In genomic region chr17:13025687-13026086, GRCh38 we compare ENCODE assay signal across 18 cellular contexts. TPM values are rescaled to one million over a fixed set of nuclear protein-coding genes. Genes with fewer than 3 reads are reported as not detected.
DNase-seq lines count a peak whose midpoint lies in the region; ATAC-seq, FAIRE-seq and TF ChIP-seq lines count a peak whose summit lies in the region.
"Had no signal": no experiment of that assay in that cellular context is flagged by ENCODE, and none has a peak within 500 bp of the region (broad histone marks: within the 10 kb centered on the region; RNA-seq: fewer than 3 reads in every experiment).

No MANE protein-coding gene starts in this region.

- intact Hi-C loops in K562 (cut with micrococcal nuclease) = no loop called here
- intact Hi-C loops in left colon (cut with DNase I, micrococcal nuclease) = no loop called here

- H3K4me1 ChIP-seq in DND-41 (ENCODE audit: insufficient read depth, low read length) = peaks cover 9% of the 10 kb centered on the region
- no peaks in the 10 kb centered on the region for H3K4me1 ChIP-seq in HEK293 (ENCODE audit: control insufficient read depth, insufficient read depth, low read length)
- H3K4me1 ChIP-seq in K562 (replicated peaks in 1 of 2; ENCODE audit: control insufficient read depth in 2 of 2, insufficient read depth in 2 of 2, low read length in 2 of 2) = 0 out of 5 replicates have a peak, but pooled peaks cover 0 to 2% of the 10 kb centered on the region in 2 experiments

- H3K4me3 ChIP-seq in DND-41 (ENCODE audit: low read depth in 1 of 2, low read length in 2 of 2) (no peak overlapping the region), HEK293 (ENCODE audit: low read depth, low read length) (no peak overlapping the region), K562 (no peak overlapping the region)
- H3K4me3 ChIP-seq: HAP-1 had no signal

- H3K9ac ChIP-seq in DND-41 (ENCODE audit: low read depth, low read length) = no peak overlapping the region
- no peak overlapping the region for H3K9ac ChIP-seq in K562 (ENCODE audit: insufficient read depth in 1 of 2, low read depth in 2 of 2, low read length in 2 of 2)

- no peak overlapping the region for H3K4me3 Mint-ChIP-seq in stimulated activated effector memory CD8-positive, alpha-beta T cell treated with anti-CD3 and anti-CD28 coated beads, Interleukin-12 subunit alpha, Interleukin-12 subunit beta, amount 100 ng/mL, for 72 hours
- H3K4me3 Mint-ChIP-seq: CD4-positive, alpha-beta T cell had no signal

- H3K27me3 ChIP-seq in DND-41 (ENCODE audit: insufficient read depth, low read length, poor library complexity) (no peaks in the 10 kb centered on the region), K562 (ENCODE audit: control insufficient read depth in 2 of 2, insufficient read depth in 2 of 2, low read length in 2 of 2) (peaks cover 0 to 6% of the 10 kb centered on the region in 2 experiments; a peak in 1 of 5 replicates)

- ATAC-seq in DND-41 (ENCODE audit: insufficient read depth, low read depth) (no peak), K562 (no peak), left colon (no peak)
- no peak for ATAC-seq in stimulated activated effector memory CD8-positive, alpha-beta T cell treated with anti-CD3 and anti-CD28 coated beads, Interleukin-12 subunit alpha, Interleukin-12 subunit beta, amount 100 ng/mL, for 72 hours

- DNase-seq in DND-41 (no peak), K562 (ENCODE audit: extremely low read depth in 1 of 4, low spot score in 3 of 4) (no peak), left colon (no peak), COLO829 (ENCODE audit: low spot score) (no peak), NCI-H1694 (lab: John Stamatoyannopoulos, UW) (no peak)
- DNase-seq in stimulated activated effector memory CD8-positive, alpha-beta T cell treated with anti-CD3 and anti-CD28 coated beads, Interleukin-12 subunit alpha, Interleukin-12 subunit beta, amount 100 ng/mL, for 72 hours (ENCODE audit: low spot score in 2 of 2) = no peak
- DNase-seq: ACHN; CD4-positive, alpha-beta T cell; DMS153; DMS79; GF-D8; IMR-90; KBM-7 had no signal

- H3K9me1 ChIP-seq in K562 (ENCODE audit: control insufficient read depth, insufficient read depth, low read length) = no peaks in the 10 kb centered on the region

- in situ Hi-C loops in K562 (cut with MboI) = no loop called here

- H4K20me1 ChIP-seq in DND-41 (ENCODE audit: insufficient read depth, low read length) (no peaks in the 10 kb centered on the region), K562 (replicated peaks; ENCODE audit: control insufficient read depth, insufficient read depth, low read length) (no peaks in the 10 kb centered on the region)

- no peak for TF ChIP-seq EP300 in K562 (IDR thresholded peaks at IDR 0.05; ENCODE audit: low read length)

- POLR2A ChIA-PET in HEK293 (lab: Yijun Ruan, JAX) (no interaction called here), K562 (lab: Yijun Ruan, JAX) (no interaction called here)

- no peak overlapping the region for H3K4me2 ChIP-seq in DND-41 (ENCODE audit: insufficient read depth, low read length)
- H3K4me2 ChIP-seq in K562 (ENCODE audit: insufficient read depth, low read length) = no peak overlapping the region

- no peak for TF ChIP-seq RAD21 in K562 (CRISPR knock-in tag; conservative IDR thresholded peaks at IDR 0.05 in 1 of 2, IDR thresholded peaks at IDR 0.05 in 1 of 2)

- H3K4me1 Mint-ChIP-seq in stimulated activated effector memory CD8-positive, alpha-beta T cell treated with anti-CD3 and anti-CD28 coated beads, Interleukin-12 subunit alpha, Interleukin-12 subunit beta, amount 100 ng/mL, for 72 hours = peaks cover 11% of the 10 kb centered on the region

- FAIRE-seq in K562 (lab: Jason Lieb, UNC) = no peak
- FAIRE-seq: A204.1 had no signal

- no peaks in the 10 kb centered on the region for H3K9me3 ChIP-seq in DND-41 (ENCODE audit: insufficient read depth, low read length, severe bottlenecking)
- no peaks in the 10 kb centered on the region for H3K9me3 ChIP-seq in HEK293 (ENCODE audit: control insufficient read depth, insufficient read depth, low read depth, low read length)
- no peaks in the 10 kb centered on the region for H3K9me3 ChIP-seq in K562 (replicated peaks; ENCODE audit: control insufficient read depth, insufficient read depth, low read depth, low read length)
- H3K9me3 ChIP-seq: HAP-1 had no signal

- no peak overlapping the region for H3K27ac ChIP-seq in DND-41 (ENCODE audit: low read length)
- H3K27ac ChIP-seq in HEK293 (ENCODE audit: extremely low read depth, low read depth, low read length) = no peak overlapping the region
- H3K27ac ChIP-seq in K562 (ENCODE audit: extremely low read depth, low read depth, low read length) = no peak overlapping the region
- H3K27ac ChIP-seq: C4-2B, HL-60 had no signal

- no peak for TF ChIP-seq CTCF in DND-41 (IDR thresholded peaks at IDR 0.05; ENCODE audit: borderline replicate concordance, extremely low read depth, low read length, poor library complexity, severe bottlenecking)
- no peak for TF ChIP-seq CTCF in HEK293 (tag by site-specific recombination; IDR thresholded peaks at IDR 0.05)
- no peak for TF ChIP-seq CTCF in K562 (IDR thresholded peaks at IDR 0.05 in 2 of 3, conservative IDR thresholded peaks at IDR 0.05 in 1 of 3; ENCODE audit: insufficient read depth in 2 of 3, low read depth in 1 of 3, low read length in 3 of 3)

- no peak for TF ChIP-seq POLR2A in K562 (conservative IDR thresholded peaks at IDR 0.05)

- H3K36me3 Mint-ChIP-seq in stimulated activated effector memory CD8-positive, alpha-beta T cell treated with anti-CD3 and anti-CD28 coated beads, Interleukin-12 subunit alpha, Interleukin-12 subunit beta, amount 100 ng/mL, for 72 hours = no peaks in the 10 kb centered on the region

- BruUV-seq in K562 (replicated peaks; lab: Mats Ljungman, UMichigan) = no TSS peak

- no peaks in the 10 kb centered on the region for H3K9me3 Mint-ChIP-seq in stimulated activated effector memory CD8-positive, alpha-beta T cell treated with anti-CD3 and anti-CD28 coated beads, Interleukin-12 subunit alpha, Interleukin-12 subunit beta, amount 100 ng/mL, for 72 hours
- H3K9me3 Mint-ChIP-seq: CD4-positive, alpha-beta T cell had no signal

- CTCF ChIA-PET in HEK293 (lab: Yijun Ruan, JAX) = no interaction called here
- CTCF ChIA-PET in K562 (lab: Yijun Ruan, JAX; ENCODE audit: low intra/inter-chr PET ratio) = interaction anchor here (0.7 kb wide), 1 partner anchor 107 kb away, joined by 3 read pairs; no protein-coding TSS in a partner anchor

- no peaks in the 10 kb centered on the region for H3K79me2 ChIP-seq in DND-41 (ENCODE audit: insufficient read depth, low read length)
- no peaks in the 10 kb centered on the region for H3K79me2 ChIP-seq in K562 (ENCODE audit: control insufficient read depth, insufficient read depth, low read length)

- H3K27ac Mint-ChIP-seq in stimulated activated effector memory CD8-positive, alpha-beta T cell treated with anti-CD3 and anti-CD28 coated beads, Interleukin-12 subunit alpha, Interleukin-12 subunit beta, amount 100 ng/mL, for 72 hours = peak overlapping the region; percentile 33
- H3K27ac Mint-ChIP-seq: CD4-positive, alpha-beta T cell had no signal

- H2AFZ ChIP-seq in DND-41 (ENCODE audit: low read depth, low read length) (peak overlapping the region; percentile 14; the same call in 1 of the 2 replicates), K562 (ENCODE audit: low read depth, low read length) (no peak overlapping the region)

- H3K36me3 ChIP-seq in DND-41 (ENCODE audit: insufficient read depth, low read length) (no peaks in the 10 kb centered on the region), HEK293 (ENCODE audit: control insufficient read depth in 2 of 2, insufficient read depth in 1 of 2, low read length in 2 of 2) (no peaks in the 10 kb centered on the region), K562 (ENCODE audit: control insufficient read depth, insufficient read depth, low read length) (no peaks in the 10 kb centered on the region)
- H3K36me3 ChIP-seq: HAP-1 had no signal

TF ChIP-seq in HEK293, 187 proteins besides CTCF, POLR2A, EP300 and RAD21 (continues in another document):
- TF ChIP-seq ZNF239 (tag by site-specific recombination; IDR thresholded peaks at IDR 0.05) (no peak), ZNF473 (tag by site-specific recombination; IDR thresholded peaks at IDR 0.05) (no peak), PRDM1 (tag by site-specific recombination; IDR thresholded peaks at IDR 0.05) (peak; percentile 100), ZNF621 (tag by site-specific recombination; IDR thresholded peaks at IDR 0.05) (no peak)

TF ChIP-seq in K562, 482 proteins besides CTCF, POLR2A, EP300 and RAD21 (continues in another document):
- TF ChIP-seq, protein P1, sequence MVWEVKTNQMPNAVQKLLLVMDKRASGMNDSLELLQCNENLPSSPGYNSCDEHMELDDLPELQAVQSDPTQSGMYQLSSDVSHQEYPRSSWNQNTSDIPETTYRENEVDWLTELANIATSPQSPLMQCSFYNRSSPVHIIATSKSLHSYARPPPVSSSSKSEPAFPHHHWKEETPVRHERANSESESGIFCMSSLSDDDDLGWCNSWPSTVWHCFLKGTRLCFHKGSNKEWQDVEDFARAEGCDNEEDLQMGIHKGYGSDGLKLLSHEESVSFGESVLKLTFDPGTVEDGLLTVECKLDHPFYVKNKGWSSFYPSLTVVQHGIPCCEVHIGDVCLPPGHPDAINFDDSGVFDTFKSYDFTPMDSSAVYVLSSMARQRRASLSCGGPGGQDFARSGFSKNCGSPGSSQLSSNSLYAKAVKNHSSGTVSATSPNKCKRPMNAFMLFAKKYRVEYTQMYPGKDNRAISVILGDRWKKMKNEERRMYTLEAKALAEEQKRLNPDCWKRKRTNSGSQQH (CRISPR knock-in tag; IDR thresholded peaks at IDR 0.05) = no peak

RNA-seq across cellular contexts. Expression of gene ELAC2, which starts 7.9 kb away (rescaled TPM):
- 98.9 and 141 TPM in 2 replicates for total RNA-seq in K562 (2011; cell fraction: chromatin; rRNA removed; ENCODE audit: low replicate concordance)
- 83.5 and 84.0 TPM in 2 replicates for total RNA-seq in K562 (2011; cell fraction: nucleolus; rRNA removed)
- total RNA-seq in K562 (2011; cell fraction: nucleoplasm; rRNA removed) = 72.4 and 81.0 TPM in 2 replicates
- total RNA-seq in K562 (2014; rRNA removed) = 113 and 129 TPM in 2 replicates
- 54.4 and 66.3 TPM in 2 replicates for total RNA-seq in K562 (2014; rRNA removed; fragmentation: Illumina TruSeq; extraction: Trizol)
- 70.6 and 76.0 TPM in 2 replicates for total RNA-seq in K562 (2015; rRNA removed; fragmentation: Illumina TruSeq; extraction: Trizol)
- 71.4 and 73.2 TPM in 2 replicates for total RNA-seq in K562 (2021)
- 61.4 and 64.0 TPM in 2 replicates for polyA plus RNA-seq in K562 (2011; rRNA removed)
- 71.8 and 115 TPM in 2 replicates for polyA plus RNA-seq in K562 (2011; cell fraction: cytosol; rRNA removed)
- polyA plus RNA-seq in K562 (2011; cell fraction: nucleus; rRNA removed) = 142 and 185 TPM in 2 replicates
- polyA plus RNA-seq in K562 (2012) = 38.3 and 51.5 TPM in 2 replicates
- polyA plus RNA-seq in K562 (2014; fragmentation: Illumina TruSeq; extraction: Trizol) = 86.7 and 96.6 TPM in 2 replicates
- polyA plus RNA-seq in K562 (2014; fragmentation: Nextera tagmentation; extraction: Ambion mirVana) = 1 to 10 TPM; 4.5 to 8.4 TPM
- polyA plus RNA-seq in K562 (2014; rRNA removed) = 78.4 and 85.1 TPM in 2 replicates
- polyA minus RNA-seq in K562 (2011; rRNA and poly(A)+ RNA removed) = 65.1 and 108 TPM in 2 replicates
- 39.2 and 53.1 TPM in 2 replicates for polyA minus RNA-seq in K562 (2011; cell fraction: cytosol; rRNA and poly(A)+ RNA removed)
- polyA minus RNA-seq in K562 (2011; cell fraction: nucleus; rRNA and poly(A)+ RNA removed) = 48.5 and 55.0 TPM in 2 replicates
- total RNA-seq in left colon = 10 to 100 TPM; 39.9 to 48.4 TPM
